ENCODE assay signal across 20 cellular contexts in genomic region chr6:108337721-108338120, GRCh38. TPM values are rescaled to one million over a fixed set of nuclear protein-coding genes. Genes with fewer than 3 reads are reported as not detected.
A peak's percentile ranks its signal among the peaks of the same experiment; 100 is the strongest.
DNase-seq lines count a peak whose midpoint lies in the region; TF ChIP-seq lines count a peak whose summit lies in the region.
"Had no signal": no experiment of that assay in that cellular context is flagged by ENCODE, and none has a peak within 500 bp of the region (broad histone marks: within the 10 kb centered on the region; RNA-seq: fewer than 3 reads in every experiment).

No MANE protein-coding gene starts in this region.

- H2AFZ ChIP-seq in osteoblast (ENCODE audit: low read length): no peak overlapping the region

- no peaks in the 10 kb centered on the region for H4K20me1 ChIP-seq in osteoblast (ENCODE audit: insufficient read depth, low read length)
- H4K20me1 ChIP-seq: BLaER1 treated with 17β-estradiol and CSF1 and Interleukin-3, amounts not matched to agents 10 nM and 100 nM had no signal

- H3K4me2 ChIP-seq in osteoblast (ENCODE audit: insufficient read depth, low read length): no peak overlapping the region
- H3K4me2 ChIP-seq: BLaER1 treated with 17β-estradiol and CSF1 and Interleukin-3, amounts not matched to agents 10 nM and 100 nM had no signal

- no peaks in the 10 kb centered on the region for H3K79me2 ChIP-seq in osteoblast (ENCODE audit: insufficient read depth, low read length)

- H3K4me1 ChIP-seq in osteoblast (ENCODE audit: insufficient read depth, low read length): peaks cover 10% of the 10 kb centered on the region

- DNase-seq in LHCN-M2 (ENCODE audit: low read depth): peak; percentile 20
- peak; percentile 14 for DNase-seq in fibroblast of mammary gland (ENCODE audit: low read depth)
- DNase-seq in osteoblast (ENCODE audit: insufficient read length, low spot score, missing footprints): peak; percentile 81
- DNase-seq in stromal cell of bone marrow (ENCODE audit: low read depth): peak; percentile 55
- no peak for DNase-seq in GM19240 (ENCODE audit: insufficient read length, low spot score)
- DNase-seq in SW480 (ENCODE audit: low spot score): no peak
- no peak for DNase-seq in NCI-H524 treated with DMSO at 0.1 percent for 48 hours (lab: John Stamatoyannopoulos, UW)
- DNase-seq: 8988T; CD8-positive, alpha-beta memory T cell; COR-L47; DMS 273 treated with DMSO at 0.1 percent for 48 hours; DMS53; DND-41; EL; GOT3; H7; HFFc6 had no signal

- H3K36me3 ChIP-seq in osteoblast (ENCODE audit: insufficient read depth, low read length): no peaks in the 10 kb centered on the region

- H3K4me3 ChIP-seq in fibroblast of mammary gland (ENCODE audit: control insufficient read depth, low read depth, low read length): no peak overlapping the region
- no peak overlapping the region for H3K4me3 ChIP-seq in osteoblast (ENCODE audit: insufficient read depth, low read length)
- H3K4me3 ChIP-seq: BLaER1 treated with 17β-estradiol and CSF1 and Interleukin-3, amounts not matched to agents 10 nM and 100 nM; GM12878 had no signal

- no peaks in the 10 kb centered on the region for H3K9me3 ChIP-seq in osteoblast (ENCODE audit: low read depth, low read length)
- H3K9me3 ChIP-seq: BLaER1 treated with 17β-estradiol and CSF1 and Interleukin-3, amounts not matched to agents 10 nM and 100 nM had no signal

- H3K27ac ChIP-seq in osteoblast (ENCODE audit: low read depth, low read length): no peak overlapping the region
- H3K27ac ChIP-seq: BLaER1 treated with 17β-estradiol and CSF1 and Interleukin-3, amounts not matched to agents 10 nM and 100 nM; HL-60 had no signal

- no peak for TF ChIP-seq CTCF in fibroblast of mammary gland (conservative IDR thresholded peaks at IDR 0.05; ENCODE audit: control insufficient read depth, insufficient read depth, low read depth, low read length)
- TF ChIP-seq CTCF in osteoblast (IDR thresholded peaks at IDR 0.05; ENCODE audit: extremely low read depth, low read depth, low read length): no peak

- H3K27me3 ChIP-seq in osteoblast (ENCODE audit: insufficient read depth, low read length): no peaks in the 10 kb centered on the region
- H3K27me3 ChIP-seq: BLaER1 treated with 17β-estradiol and CSF1 and Interleukin-3, amounts not matched to agents 10 nM and 100 nM had no signal

RNA-seq across cellular contexts. Expression of gene AFG1L, which starts 42.9 kb away (rescaled TPM):
- total RNA-seq in LHCN-M2 (2014; rRNA removed) (3.8 and 6.6 TPM in 2 replicates), osteoblast (4.0 and 8.0 TPM in 2 replicates)
- polyA plus RNA-seq in LHCN-M2 (2012): 2.4 TPM

Comparison
In these comparisons a context has a peak if more than half of its experiments do, and no peak if none do; other contexts are left out.
1. DNase-seq: peak in LHCN-M2 (single experiment), fibroblast of mammary gland (single experiment), osteoblast (single experiment) and stromal cell of bone marrow (single experiment); none in GM19240 (single experiment), SW480 (single experiment) and NCI-H524 treated with DMSO at 0.1 percent for 48 hours (single experiment).